1 cellular context compared by ENCODE assay signal in genomic region chr19:1241417-1242095, GRCh38.
A peak's percentile ranks its signal among the peaks of the same experiment; 100 is the strongest.
TF ChIP-seq lines count a peak whose summit lies in the region.

Gene ATP5F1D, plus strand, starts transcription at chr19:1241751. Its CDS starts 100 bp downstream, at chr19:1241851.

TF ChIP-seq in GM12878, 131 proteins besides CTCF, POLR2A, EP300 and RAD21 (continued from another document and continues in another):
- TF ChIP-seq SUPT20H (IDR thresholded peaks at IDR 0.05; ENCODE audit: borderline replicate concordance, control insufficient read depth, low read depth, low read length) = no peak
- TF ChIP-seq STAT3 (IDR thresholded peaks at IDR 0.05; ENCODE audit: low read depth, low read length) = no peak
- no peak for TF ChIP-seq NFXL1 (IDR thresholded peaks at IDR 0.05; ENCODE audit: borderline replicate concordance)
- TF ChIP-seq HSF1 (IDR thresholded peaks at IDR 0.05; ENCODE audit: low read depth, low read length) = no peak
- no peak; the same call in 1 of the 2 replicates for TF ChIP-seq ZNF207 (IDR thresholded peaks at IDR 0.05; ENCODE audit: borderline replicate concordance)
- no peak for TF ChIP-seq PAX8 (IDR thresholded peaks at IDR 0.05)
- no peak; the same call in 1 of the 2 replicates for TF ChIP-seq ZBTB40 (IDR thresholded peaks at IDR 0.05; ENCODE audit: borderline replicate concordance)
- TF ChIP-seq IKZF2 (IDR thresholded peaks at IDR 0.05) = no peak
- TF ChIP-seq BHLHE40 (IDR thresholded peaks at IDR 0.05; ENCODE audit: borderline replicate concordance in 1 of 2, low read depth in 2 of 2, low read length in 1 of 2) = peak; percentile 35 to 82; a peak in 1 of 4 replicates
- no peak for TF ChIP-seq ZSCAN29 (IDR thresholded peaks at IDR 0.05)
- no peak for TF ChIP-seq RFX5 (IDR thresholded peaks at IDR 0.05; ENCODE audit: low read depth, low read length)
- no peak for TF ChIP-seq CBFB (IDR thresholded peaks at IDR 0.05; ENCODE audit: low read depth)
- peak; percentile 93 for TF ChIP-seq SMARCA5 (IDR thresholded peaks at IDR 0.05)
- TF ChIP-seq BACH1 (IDR thresholded peaks at IDR 0.05; ENCODE audit: borderline replicate concordance) = peak; percentile 82
- TF ChIP-seq RCOR1 (conservative IDR thresholded peaks at IDR 0.05; ENCODE audit: low read depth, low read length) = no peak
- TF ChIP-seq ELK1 (IDR thresholded peaks at IDR 0.05; ENCODE audit: low read depth, low read length) = peak; percentile 94
- no peak for TF ChIP-seq HDAC6 (IDR thresholded peaks at IDR 0.05; ENCODE audit: unreplicated experiment)
- peak; percentile 29; the same call in 1 of the 2 replicates for TF ChIP-seq ZNF217 (IDR thresholded peaks at IDR 0.05)
- TF ChIP-seq PML (IDR thresholded peaks at IDR 0.05; ENCODE audit: low read length) = no peak
- TF ChIP-seq NBN (IDR thresholded peaks at IDR 0.05) = 0 out of 2 replicates have a peak, but pooled peaks have one; percentile 32
- TF ChIP-seq SIX5 (IDR thresholded peaks at IDR 0.05; ENCODE audit: low read depth, low read length, severe bottlenecking) = peak; percentile 97
- peak; percentile 100 for TF ChIP-seq IKZF1 (conservative IDR thresholded peaks at IDR 0.05)
- 0 out of 2 replicates have a peak, but pooled peaks have one; percentile 23 for TF ChIP-seq BCLAF1 (IDR thresholded peaks at IDR 0.05)
- TF ChIP-seq NFIC (IDR thresholded peaks at IDR 0.05; ENCODE audit: low read depth, low read length) = no peak
- no peak for TF ChIP-seq ZNF384 (IDR thresholded peaks at IDR 0.05; ENCODE audit: borderline replicate concordance, low read depth, low read length)
- peak in 1 of 2 experiments; percentile 89; a peak in 2 of 3 replicates for TF ChIP-seq EGR1 (IDR thresholded peaks at IDR 0.05; ENCODE audit: borderline replicate concordance in 1 of 2, low read depth in 2 of 2, low read length in 2 of 2)
- TF ChIP-seq NR2C2 (IDR thresholded peaks at IDR 0.05; ENCODE audit: borderline replicate concordance, control insufficient read depth, insufficient read length, low read depth) = no peak
- TF ChIP-seq MYC (IDR thresholded peaks at IDR 0.05; ENCODE audit: insufficient read depth, insufficient read length, insufficient replicate concordance, low read length, severe bottlenecking) = no peak
- no peak for TF ChIP-seq KDM1A (IDR thresholded peaks at IDR 0.05; ENCODE audit: borderline replicate concordance)
- no peak for TF ChIP-seq JUND (IDR thresholded peaks at IDR 0.05; ENCODE audit: low read depth, low read length)
- TF ChIP-seq ATF7 (IDR thresholded peaks at IDR 0.05; ENCODE audit: low read depth) = no peak
- no peak for TF ChIP-seq E2F8 (IDR thresholded peaks at IDR 0.05; ENCODE audit: low read depth, partially characterized antibody)
- peak; percentile 87 for TF ChIP-seq CHD2 (IDR thresholded peaks at IDR 0.05; ENCODE audit: borderline replicate concordance, low read depth, low read length)
- no peak for TF ChIP-seq REST (IDR thresholded peaks at IDR 0.05; ENCODE audit: low read depth, low read length)
- no peak for TF ChIP-seq PBX3 (IDR thresholded peaks at IDR 0.05; ENCODE audit: insufficient replicate concordance, low read depth, low read length)
- peak; percentile 11; the same call in 1 of the 2 replicates for TF ChIP-seq PAX5 (IDR thresholded peaks at IDR 0.05; ENCODE audit: borderline replicate concordance, low read depth, low read length)
- TF ChIP-seq CBX3 (IDR thresholded peaks at IDR 0.05; ENCODE audit: borderline replicate concordance, low read depth) = no peak
- peak; percentile 83 for TF ChIP-seq RELA (IDR thresholded peaks at IDR 0.05; ENCODE audit: borderline replicate concordance, partially characterized antibody)
- peak; percentile 65 for TF ChIP-seq KLF5 (IDR thresholded peaks at IDR 0.05; ENCODE audit: partially characterized antibody)
- TF ChIP-seq E4F1 (IDR thresholded peaks at IDR 0.05; ENCODE audit: borderline replicate concordance, partially characterized antibody) = no peak
- no peak for TF ChIP-seq RBBP5 (conservative IDR thresholded peaks at IDR 0.05)
- TF ChIP-seq CREM (IDR thresholded peaks at IDR 0.05; ENCODE audit: low read depth) = peak; percentile 98
- TF ChIP-seq STAT1 (conservative IDR thresholded peaks at IDR 0.05) = 0 out of 2 replicates have a peak, but pooled peaks have one; percentile 84
- no peak for TF ChIP-seq EZH2 (IDR thresholded peaks at IDR 0.05; ENCODE audit: borderline replicate concordance, control insufficient read depth, low read depth, low read length)
